In genomic region chr10:48651839-48652238, GRCh38 we compare ENCODE assay signal across 26 cellular contexts. TPM values are rescaled to one million over a fixed set of nuclear protein-coding genes. Genes with fewer than 3 reads are reported as not detected.
"Had no signal": no experiment of that assay in that cellular context is flagged by ENCODE, and none has a peak within 500 bp of the region (broad histone marks: within the 10 kb centered on the region; RNA-seq: fewer than 3 reads in every experiment).

No MANE protein-coding gene starts in this region.

- H3K4me3 ChIP-seq: pancreas, right lobe of liver, smooth muscle cell, testis had no signal

- H3K9me3 ChIP-seq: left lung, neutrophil, pancreas, right lobe of liver, testis had no signal

- H3K4me1 ChIP-seq: foreskin keratinocyte, pancreas had no signal

- H3K27ac Mint-ChIP-seq: activated CD4-positive, alpha-beta memory T cell treated with anti-CD3 and anti-CD28 coated beads, Interleukin-2, amount 10 ng/mL, durations not matched to agents 7 days and 5 days; activated naive CD4-positive, alpha-beta T cell treated with anti-CD3 and anti-CD28 coated beads, Interleukin-2, amount 10 ng/mL, durations not matched to agents 7 days and 5 days; activated T-cell treated with anti-CD3 and anti-CD28 coated beads, Interleukin-2, amount 50 U/mL, for 72 hours; nephron; stimulated activated naive B cell treated with anti-CD40 and anti-IgM and Interleukin-4, amounts not matched to agents 10 μg/mL and 1 μg/mL and 100 μg/mL, for 72 hours; T-helper 17 cell; type B pancreatic cell had no signal

- H3K36me3 Mint-ChIP-seq: activated naive CD4-positive, alpha-beta T cell treated with anti-CD3 and anti-CD28 coated beads, Interleukin-2, amount 10 ng/mL, durations not matched to agents 7 days and 5 days; type B pancreatic cell had no signal

- H3K4me3 Mint-ChIP-seq: activated CD4-positive, alpha-beta memory T cell treated with anti-CD3 and anti-CD28 coated beads, Interleukin-2, amount 10 ng/mL, durations not matched to agents 7 days and 5 days; activated naive CD4-positive, alpha-beta T cell treated with anti-CD3 and anti-CD28 coated beads, Interleukin-2, amount 10 ng/mL, durations not matched to agents 7 days and 5 days; activated T-cell treated with anti-CD3 and anti-CD28 coated beads, Interleukin-2, amount 50 U/mL, for 72 hours; nephron; stimulated activated naive B cell treated with anti-CD40 and anti-IgM and Interleukin-4, amounts not matched to agents 10 μg/mL and 1 μg/mL and 100 μg/mL, for 72 hours; T-helper 17 cell; type B pancreatic cell had no signal

- H3K4me1 Mint-ChIP-seq: nephron had no signal

- H3K9me3 Mint-ChIP-seq: activated CD4-positive, alpha-beta memory T cell treated with anti-CD3 and anti-CD28 coated beads, Interleukin-2, amount 10 ng/mL, durations not matched to agents 7 days and 5 days; activated naive CD4-positive, alpha-beta T cell treated with anti-CD3 and anti-CD28 coated beads, Interleukin-2, amount 10 ng/mL, durations not matched to agents 7 days and 5 days; activated T-cell treated with anti-CD3 and anti-CD28 coated beads, Interleukin-2, amount 50 U/mL, for 72 hours; nephron; type B pancreatic cell had no signal

- H3K36me3 ChIP-seq: left lung, neutrophil, pancreas, right lobe of liver had no signal

- H3K27me3 ChIP-seq: pancreas, right lobe of liver, testis had no signal

- ATAC-seq: activated T-cell treated with anti-CD3 and anti-CD28 coated beads, Interleukin-2, amount 50 U/mL, for 72 hours; foreskin keratinocyte; left lung; pancreas; right lobe of liver; T-helper 17 cell had no signal

- DNase-seq: activated CD4-positive, alpha-beta memory T cell treated with anti-CD3 and anti-CD28 coated beads, Interleukin-2, amount 10 ng/mL, durations not matched to agents 7 days and 5 days; activated CD4-positive, alpha-beta T cell treated with anti-CD3 and anti-CD28 coated beads for 4 hours; activated CD4-positive, CD25-positive, alpha-beta regulatory T cell; activated effector memory CD4-positive, alpha-beta T cell treated with Interleukin-2 at 50 U/mL for 16 hours; activated naive CD4-positive, alpha-beta T cell treated with anti-CD3 and anti-CD28 coated beads, Interleukin-2, amount 10 ng/mL, durations not matched to agents 7 days and 5 days; activated T-cell treated with anti-CD3 and anti-CD28 coated beads, Interleukin-2, amount 50 U/mL, for 72 hours; amygdala; cerebellar nuclear complex; effector memory CD4-positive, alpha-beta T cell; foreskin keratinocyte; left lung; mammary epithelial cell; midbrain; pancreas; right lobe of liver; stimulated activated CD4-positive, alpha-beta T cell treated with anti-CD3 and anti-CD28 coated beads, Interleukin-15, amount 100 ng/mL, for 24 hours; stimulated activated CD8-positive, alpha-beta memory T cell treated with anti-CD3 and anti-CD28 coated beads, Interleukin-4, amount 100 ng/mL, for 48 hours; stimulated activated naive B cell treated with anti-CD40 and anti-IgM and Interleukin-4, amounts not matched to agents 10 μg/mL and 1 μg/mL and 100 μg/mL, for 72 hours; SW 1271; T-helper 17 cell; testis had no signal

- H3K27ac ChIP-seq: foreskin keratinocyte, left lung, neutrophil, pancreas, right lobe of liver, testis had no signal

- H3K4me2 ChIP-seq: smooth muscle cell had no signal

RNA-seq across cellular contexts. Expression of gene WDFY4, which starts 32.8 kb away (rescaled TPM):
- total RNA-seq: kidney epithelial cell, smooth muscle cell had no signal
- polyA plus RNA-seq: foreskin keratinocyte, smooth muscle cell had no signal

RNA-seq across cellular contexts. Expression of gene ARHGAP22, which starts 47.0 kb away (rescaled TPM):
- total RNA-seq: activated T-cell treated with anti-CD3 and anti-CD28 coated beads, Interleukin-2, amount 50 U/mL, for 72 hours had no signal
